ENCODE assay signal across 25 cellular contexts in the genomic region with DNA sequence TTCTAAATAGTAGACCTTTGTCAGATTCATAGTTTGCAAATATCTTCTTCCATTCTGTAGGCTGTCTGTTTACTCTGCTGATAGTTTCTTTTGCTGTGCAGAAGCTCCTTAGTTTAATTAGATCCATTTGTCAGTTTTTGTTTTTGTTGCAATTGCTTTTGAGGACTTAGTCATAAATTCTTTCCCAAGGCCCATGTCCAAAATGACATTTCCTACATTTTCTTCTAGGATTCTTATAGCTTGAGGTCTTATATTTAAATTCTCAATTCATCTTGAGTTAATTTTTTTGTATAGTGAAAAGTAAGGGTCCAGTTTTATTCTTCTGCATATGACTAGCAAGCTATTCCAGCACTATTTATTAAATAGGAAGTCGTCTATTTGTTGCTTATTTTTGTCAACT.
"Had no signal": no experiment of that assay in that cellular context is flagged by ENCODE, and none has a peak within 500 bp of the region (broad histone marks: within the 10 kb centered on the region; RNA-seq: fewer than 3 reads in every experiment).

No MANE protein-coding gene starts in this region.

- H3K36me3 Mint-ChIP-seq: activated naive CD4-positive, alpha-beta T cell treated with anti-CD3 and anti-CD28 coated beads, Interleukin-2, amount 10 ng/mL, durations not matched to agents 7 days and 5 days; activated naive CD4-positive, alpha-beta T cell treated with anti-CD3 and anti-CD28 coated beads, Interleukin-2, amount 50 U/mL, for 72 hours; activated naive CD8-positive, alpha-beta T cell treated with anti-CD3 and anti-CD28 coated beads, Interleukin-2, amount 10 ng/mL, durations not matched to agents 7 days and 5 days had no signal

- H3K4me3 ChIP-seq: body of pancreas had no signal

- H3K4me1 ChIP-seq: body of pancreas had no signal

- H3K9me3 Mint-ChIP-seq: activated CD4-positive, alpha-beta memory T cell treated with anti-CD3 and anti-CD28 coated beads, Interleukin-2, amount 10 ng/mL, durations not matched to agents 7 days and 5 days; activated naive CD4-positive, alpha-beta T cell treated with anti-CD3 and anti-CD28 coated beads, Interleukin-2, amount 10 ng/mL, durations not matched to agents 7 days and 5 days had no signal

- H3K4me3 Mint-ChIP-seq: activated CD4-positive, alpha-beta memory T cell treated with anti-CD3 and anti-CD28 coated beads, Interleukin-2, amount 10 ng/mL, durations not matched to agents 7 days and 5 days; activated CD4-positive, alpha-beta T cell treated with anti-CD3 and anti-CD28 coated beads for 36 hours; activated CD4-positive, alpha-beta T cell treated with anti-CD3 and anti-CD28 coated beads, Interleukin-2, amount 10 ng/mL, durations not matched to agents 7 days and 5 days; activated naive CD4-positive, alpha-beta T cell treated with anti-CD3 and anti-CD28 coated beads, Interleukin-2, amount 10 ng/mL, durations not matched to agents 7 days and 5 days; activated naive CD8-positive, alpha-beta T cell treated with anti-CD3 and anti-CD28 coated beads, Interleukin-2, amount 10 ng/mL, durations not matched to agents 7 days and 5 days; activated T-cell treated with anti-CD3 and anti-CD28 coated beads, Interleukin-2, amount 50 U/mL, for 24 hours; activated T-cell treated with anti-CD3 and anti-CD28 coated beads, Interleukin-2, amount 50 U/mL, for 72 hours had no signal

- H3K27ac Mint-ChIP-seq: activated CD4-positive, alpha-beta memory T cell treated with anti-CD3 and anti-CD28 coated beads, Interleukin-2, amount 10 ng/mL, durations not matched to agents 7 days and 5 days; activated CD4-positive, alpha-beta T cell treated with anti-CD3 and anti-CD28 coated beads for 36 hours; activated CD4-positive, alpha-beta T cell treated with anti-CD3 and anti-CD28 coated beads, Interleukin-2, amount 10 ng/mL, durations not matched to agents 7 days and 5 days; activated naive CD4-positive, alpha-beta T cell treated with anti-CD3 and anti-CD28 coated beads, Interleukin-2, amount 10 ng/mL, durations not matched to agents 7 days and 5 days; activated naive CD4-positive, alpha-beta T cell treated with anti-CD3 and anti-CD28 coated beads, Interleukin-2, amount 50 U/mL, for 72 hours; activated naive CD8-positive, alpha-beta T cell treated with anti-CD3 and anti-CD28 coated beads, Interleukin-2, amount 10 ng/mL, durations not matched to agents 7 days and 5 days; activated T-cell treated with anti-CD3 and anti-CD28 coated beads, Interleukin-2, amount 50 U/mL, for 24 hours; activated T-cell treated with anti-CD3 and anti-CD28 coated beads, Interleukin-2, amount 50 U/mL, for 72 hours had no signal

- H3K27me3 ChIP-seq: body of pancreas had no signal

- H3K27ac ChIP-seq: body of pancreas had no signal

- ATAC-seq: activated CD4-positive, alpha-beta T cell treated with anti-CD3 and anti-CD28 coated beads for 36 hours; activated naive CD4-positive, alpha-beta T cell treated with anti-CD3 and anti-CD28 coated beads, Interleukin-2, amount 50 U/mL, for 72 hours; activated T-cell treated with anti-CD3 and anti-CD28 coated beads, Interleukin-2, amount 50 U/mL, for 72 hours; body of pancreas; esophagus mucosa had no signal

- DNase-seq: activated CD4-positive, alpha-beta memory T cell treated with anti-CD3 and anti-CD28 coated beads, Interleukin-2, amount 10 ng/mL, durations not matched to agents 7 days and 5 days; activated CD4-positive, alpha-beta T cell treated with anti-CD3 and anti-CD28 coated beads for 36 hours; activated CD4-positive, alpha-beta T cell treated with anti-CD3 and anti-CD28 coated beads, Interleukin-2, amount 10 ng/mL, durations not matched to agents 7 days and 5 days; activated CD4-positive, alpha-beta T cell treated with anti-CD3 and anti-CD28 coated beads, Interleukin-2, amount 50 U/mL, for 4 hours; activated CD4-positive, CD25-positive, alpha-beta regulatory T cell; activated CD4-positive, CD25-positive, alpha-beta regulatory T cell treated with anti-CD3 and anti-CD28 coated beads, Interleukin-2, amount 50 U/mL, for 72 hours; activated CD8-positive, alpha-beta memory T cell treated with anti-CD3 and anti-CD28 coated beads, Interleukin-2, amount 50 U/mL, for 48 hours; activated gamma-delta T cell; activated naive CD4-positive, alpha-beta T cell; activated naive CD4-positive, alpha-beta T cell treated with anti-CD3 and anti-CD28 coated beads, Interleukin-2, amount 10 ng/mL, durations not matched to agents 7 days and 5 days; activated naive CD8-positive, alpha-beta T cell treated with anti-CD3 and anti-CD28 coated beads, Interleukin-2, amount 10 ng/mL, durations not matched to agents 7 days and 5 days; activated T-cell treated with anti-CD3 and anti-CD28 coated beads for 4 hours; activated T-cell treated with anti-CD3 and anti-CD28 coated beads, Interleukin-2, amount 50 U/mL, for 24 hours; activated T-cell treated with anti-CD3 and anti-CD28 coated beads, Interleukin-2, amount 50 U/mL, for 72 hours; amniotic stem cell; anterior cingulate cortex; body of pancreas; caudate nucleus; effector CD8-positive, alpha-beta T cell; head of caudate nucleus; T-helper 2 cell had no signal

- H3K27me3 Mint-ChIP-seq: activated CD4-positive, alpha-beta memory T cell treated with anti-CD3 and anti-CD28 coated beads, Interleukin-2, amount 10 ng/mL, durations not matched to agents 7 days and 5 days; activated CD4-positive, alpha-beta T cell treated with anti-CD3 and anti-CD28 coated beads for 36 hours; activated CD4-positive, alpha-beta T cell treated with anti-CD3 and anti-CD28 coated beads, Interleukin-2, amount 10 ng/mL, durations not matched to agents 7 days and 5 days; activated naive CD4-positive, alpha-beta T cell treated with anti-CD3 and anti-CD28 coated beads, Interleukin-2, amount 10 ng/mL, durations not matched to agents 7 days and 5 days; activated naive CD8-positive, alpha-beta T cell treated with anti-CD3 and anti-CD28 coated beads, Interleukin-2, amount 10 ng/mL, durations not matched to agents 7 days and 5 days; activated T-cell treated with anti-CD3 and anti-CD28 coated beads, Interleukin-2, amount 50 U/mL, for 24 hours had no signal

- FAIRE-seq: colon, frontal cortex had no signal

- H3K9me3 ChIP-seq: body of pancreas had no signal

- H3K4me1 Mint-ChIP-seq: activated CD4-positive, alpha-beta memory T cell treated with anti-CD3 and anti-CD28 coated beads, Interleukin-2, amount 10 ng/mL, durations not matched to agents 7 days and 5 days; activated CD4-positive, alpha-beta T cell treated with anti-CD3 and anti-CD28 coated beads for 36 hours; activated CD4-positive, alpha-beta T cell treated with anti-CD3 and anti-CD28 coated beads, Interleukin-2, amount 10 ng/mL, durations not matched to agents 7 days and 5 days; activated naive CD4-positive, alpha-beta T cell treated with anti-CD3 and anti-CD28 coated beads, Interleukin-2, amount 10 ng/mL, durations not matched to agents 7 days and 5 days; activated naive CD8-positive, alpha-beta T cell treated with anti-CD3 and anti-CD28 coated beads, Interleukin-2, amount 10 ng/mL, durations not matched to agents 7 days and 5 days had no signal
